ENCODE assay signal across 23 cellular contexts in genomic region chrX:2252331-2253065, GRCh38.
A peak's percentile ranks its signal among the peaks of the same experiment; 100 is the strongest.
DNase-seq lines count a peak whose midpoint lies in the region; ATAC-seq, FAIRE-seq and TF ChIP-seq lines count a peak whose summit lies in the region.
"Had no signal": no experiment of that assay in that cellular context is flagged by ENCODE, and none has a peak within 500 bp of the region (broad histone marks: within the 10 kb centered on the region; RNA-seq: fewer than 3 reads in every experiment).

No MANE protein-coding gene starts in this region.

- no peak overlapping the region for H4K5ac ChIP-seq in H1 (ENCODE audit: insufficient read length, low read depth, low read length)

- H3K9ac ChIP-seq in SK-N-SH (peak overlapping the region; percentile 37; the same call in 1 of the 2 replicates), H1 (replicated peaks in 1 of 4; ENCODE audit: extremely low read depth in 1 of 4, low read depth in 3 of 4, low read length in 3 of 4) (no peak overlapping the region)

- no peaks in the 10 kb centered on the region for H3K23me2 ChIP-seq in H1 (ENCODE audit: low read depth, low read length)

- TF ChIP-seq POLR2A in H1 (IDR thresholded peaks at IDR 0.05; ENCODE audit: control extremely low read depth in 1 of 2, low read depth in 2 of 2, low read length in 2 of 2) (no peak), sigmoid colon (IDR thresholded peaks at IDR 0.05) (no peak)

- no peak overlapping the region; the same call in 1 of the 2 replicates for H3K18ac ChIP-seq in H1 (ENCODE audit: extremely low read depth, low read length)

- H3K9me3 ChIP-seq in SK-N-SH = no peaks in the 10 kb centered on the region
- no peaks in the 10 kb centered on the region; the same call in 1 of the 2 replicates for H3K9me3 ChIP-seq in HEK293 (ENCODE audit: control insufficient read depth, insufficient read depth, low read depth, low read length)
- peaks cover 0 to 5% of the 10 kb centered on the region in 2 experiments; a peak in 1 of 4 replicates for H3K9me3 ChIP-seq in H1 (ENCODE audit: insufficient read depth in 2 of 2, low read depth in 1 of 2, low read length in 1 of 2)
- H3K9me3 ChIP-seq in sigmoid colon = peaks cover 0 to 4% (median 0%) of the 10 kb centered on the region in 4 donors
- H3K9me3 ChIP-seq in SJCRH30 (replicated peaks) = no peaks in the 10 kb centered on the region
- H3K9me3 ChIP-seq: SJSA1 had no signal

- H3K4ac ChIP-seq in H1 (replicated peaks; ENCODE audit: insufficient read length, low read depth, low read length) = no peak overlapping the region

- H2BK15ac ChIP-seq in H1 (ENCODE audit: low read length) = peak overlapping the region; percentile 97; the same call in 1 of the 2 replicates

- 0 out of 2 replicates have a peak overlapping the region, but pooled peaks have one; percentile 66 for H2BK5ac ChIP-seq in H1 (ENCODE audit: low read depth, low read length)

- H2AK5ac ChIP-seq in H1 (ENCODE audit: low read depth, low read length) = peak overlapping the region; percentile 58; the same call in 1 of the 2 replicates

- ATAC-seq in SK-N-SH treated with all-trans-retinoic acid at 6 μM for 48 hours (no peak), HG03196 (IDR thresholded peaks at IDR 0.05; ENCODE audit: unreplicated experiment) (no peak), GM21737 (IDR thresholded peaks at IDR 0.05; ENCODE audit: unreplicated experiment) (no peak)

- H3K79me2 ChIP-seq in SK-N-SH (ENCODE audit: insufficient read depth) (no peaks in the 10 kb centered on the region), H1 (ENCODE audit: control insufficient read depth in 1 of 2, insufficient read depth in 2 of 2, low read length in 2 of 2) (no peaks in the 10 kb centered on the region)

- H3K56ac ChIP-seq in H1 (replicated peaks; ENCODE audit: insufficient read length, low read depth, low read length) = peak overlapping the region; percentile 6

- POLR2A ChIA-PET in SK-N-SH (lab: Yijun Ruan, JAX) = no interaction called here
- POLR2A ChIA-PET in HEK293 (lab: Yijun Ruan, JAX) = no interaction called here
- POLR2A ChIA-PET in H1 (lab: Charles Lee; ENCODE audit: partially characterized antibody) = no interaction called here

- no peak for TF ChIP-seq CTCF in SK-N-SH (IDR thresholded peaks at IDR 0.05)
- TF ChIP-seq CTCF in HEK293 (tag by site-specific recombination; IDR thresholded peaks at IDR 0.05) = no peak
- TF ChIP-seq CTCF in H1 (IDR thresholded peaks at IDR 0.05; ENCODE audit: control extremely low read depth in 1 of 3, insufficient read depth in 1 of 3, low read depth in 1 of 3, low read length in 3 of 3) = no peak
- TF ChIP-seq CTCF in sigmoid colon (IDR thresholded peaks at IDR 0.05) = no peak

- no peaks in the 10 kb centered on the region for H3K36me3 ChIP-seq in SK-N-SH (replicated peaks in 1 of 2; ENCODE audit: control insufficient read depth in 1 of 2, insufficient read depth in 2 of 2, low read length in 1 of 2)
- H3K36me3 ChIP-seq in HEK293 (ENCODE audit: control insufficient read depth in 2 of 2, insufficient read depth in 1 of 2, low read length in 2 of 2) = no peaks in the 10 kb centered on the region
- no peaks in the 10 kb centered on the region for H3K36me3 ChIP-seq in H1 (ENCODE audit: control insufficient read depth in 2 of 4, insufficient read depth in 4 of 4, low read length in 3 of 4)
- no peaks in the 10 kb centered on the region for H3K36me3 ChIP-seq in sigmoid colon
- H3K36me3 ChIP-seq in SJCRH30 = no peaks in the 10 kb centered on the region
- H3K36me3 ChIP-seq: SJSA1 had no signal

- WGBS in SK-N-SH (ENCODE audit: low lambda C conversion rate) = 70% methylated on average over 12 of the region's 12 CpGs
- 87% methylated on average over 12 of the region's 12 CpGs; no CpG with 5 or more reads in 1 of the 2 experiments for WGBS in H1 (ENCODE audit: extremely low coverage in 1 of 2, insufficient coverage in 1 of 2, insufficient read length in 1 of 2, insufficient replicate concordance in 2 of 2, low coverage in 1 of 2, low lambda C conversion rate in 2 of 2, missing lambda C conversion rate in 1 of 2), 2 experiments
- 95 to 96% methylated on average over 12 of the region's 12 CpGs for WGBS in sigmoid colon, 2 donors

- no peak for DNase-seq in SK-N-SH
- no peak for DNase-seq in H1 (ENCODE audit: low read depth in 1 of 2, low spot score in 2 of 2)
- peak; percentile 22 for DNase-seq in sigmoid colon
- no peak for DNase-seq in SJCRH30
- DNase-seq: 8988T, DMS53, GDM1, KG1, MV-4-11, NCI-H1105 treated with DMSO at 0.1 percent for 48 hours, NCI-H1694, NCI-H2081, NCI-H2171, NCI-H345, NCI-H524 treated with DMSO at 0.1 percent for 48 hours, SW 1271 had no signal

- no peak for FAIRE-seq in H1 (lab: Jason Lieb, UNC)
- FAIRE-seq: D721Med, GM19239 had no signal

- H3K27ac ChIP-seq in SK-N-SH (ENCODE audit: low read depth in 2 of 2, low read length in 1 of 2) = peak overlapping the region; percentile 64 to 76
- no peak overlapping the region for H3K27ac ChIP-seq in HEK293 (ENCODE audit: extremely low read depth, low read depth, low read length)
- H3K27ac ChIP-seq in H1 (ENCODE audit: low read depth, low read length) = 0 out of 2 replicates have a peak overlapping the region, but pooled peaks have one; percentile 5
- no peak overlapping the region for H3K27ac ChIP-seq in sigmoid colon
- no peak overlapping the region for H3K27ac ChIP-seq in SJCRH30
- H3K27ac ChIP-seq: SJSA1 had no signal

- no peaks in the 10 kb centered on the region for H3K4me1 ChIP-seq in SK-N-SH (ENCODE audit: control insufficient read depth in 1 of 2, insufficient read depth in 2 of 2, low read depth in 1 of 2, low read length in 1 of 2)
- no peaks in the 10 kb centered on the region for H3K4me1 ChIP-seq in HEK293 (ENCODE audit: control insufficient read depth, insufficient read depth, low read length)
- peaks cover 2 to 7% (median 7%) of the 10 kb centered on the region in 4 experiments; a peak in 4 of 7 replicates for H3K4me1 ChIP-seq in H1 (replicated peaks in 1 of 4; ENCODE audit: control insufficient read depth in 3 of 4, insufficient read depth in 4 of 4, low read length in 3 of 4)
- H3K4me1 ChIP-seq in sigmoid colon = no peaks in the 10 kb centered on the region
- no peaks in the 10 kb centered on the region for H3K4me1 ChIP-seq in SJCRH30
- H3K4me1 ChIP-seq: SJSA1 had no signal

- H3K79me1 ChIP-seq in H1 (ENCODE audit: low read depth, low read length) = 0 out of 2 replicates have a peak, but pooled peaks cover 2% of the 10 kb centered on the region

- no peak overlapping the region for H4K8ac ChIP-seq in H1 (ENCODE audit: extremely low read depth, insufficient read depth, low read length)

- H3K27me3 ChIP-seq in SK-N-SH (ENCODE audit: insufficient read depth) = no peaks in the 10 kb centered on the region
- H3K27me3 ChIP-seq in H1 (replicated peaks in 1 of 4; ENCODE audit: control insufficient read depth in 3 of 4, extremely low read depth in 1 of 4, insufficient read depth in 3 of 4, low read length in 3 of 4) = no peaks in the 10 kb centered on the region
- no peaks in the 10 kb centered on the region for H3K27me3 ChIP-seq in sigmoid colon
- H3K27me3 ChIP-seq in SJCRH30 = no peaks in the 10 kb centered on the region
- H3K27me3 ChIP-seq: SJSA1 had no signal

- H3K4me3 ChIP-seq in SK-N-SH (ENCODE audit: low read depth in 2 of 2, low read length in 1 of 2) (peak overlapping the region; percentile 31 to 33; a peak in 3 of 4 replicates), HEK293 (ENCODE audit: low read depth, low read length) (no peak overlapping the region), H1 (ENCODE audit: extremely low read depth in 1 of 4, insufficient read depth in 2 of 4, low read depth in 3 of 4, low read length in 4 of 4) (no peak overlapping the region), sigmoid colon (no peak overlapping the region), SJCRH30 (no peak overlapping the region)
- H3K4me3 ChIP-seq: SJSA1 had no signal

- H3K14ac ChIP-seq in H1 (ENCODE audit: insufficient read length) = no peak overlapping the region

- no peak overlapping the region for H3K23ac ChIP-seq in H1 (ENCODE audit: insufficient read length)

- intact Hi-C loops in sigmoid colon (cut with DNase I) = no loop called here

- H2BK20ac ChIP-seq in H1 (ENCODE audit: low read length) = no peak overlapping the region

- H3K4me2 ChIP-seq in SK-N-SH = peak overlapping the region; percentile 8; the same call in 1 of the 2 replicates
- H3K4me2 ChIP-seq in H1 (ENCODE audit: insufficient read depth in 1 of 2, low read depth in 2 of 2, low read length in 2 of 2) = no peak overlapping the region

- H2AFZ ChIP-seq in SK-N-SH (ENCODE audit: low read depth) = peak overlapping the region; percentile 59; the same call in 1 of the 2 replicates
- H2AFZ ChIP-seq in H1 (ENCODE audit: low read length) = no peak overlapping the region

- no peaks in the 10 kb centered on the region for H3K9me2 ChIP-seq in SK-N-SH

- no peak for TF ChIP-seq RAD21 in SK-N-SH (IDR thresholded peaks at IDR 0.05; ENCODE audit: low read length)
- no peak for TF ChIP-seq RAD21 in H1 (IDR thresholded peaks at IDR 0.05 in 1 of 2, conservative IDR thresholded peaks at IDR 0.05 in 1 of 2; ENCODE audit: low read depth in 2 of 2, low read length in 2 of 2)

- peaks cover 17% of the 10 kb centered on the region for H3F3A ChIP-seq in SK-N-SH (replicated peaks; ENCODE audit: insufficient read depth)

- no peaks in the 10 kb centered on the region for H4K20me1 ChIP-seq in SK-N-SH (ENCODE audit: insufficient read depth)
- H4K20me1 ChIP-seq in H1 (replicated peaks in 1 of 2; ENCODE audit: control insufficient read depth in 1 of 2, insufficient read depth in 2 of 2, low read length in 2 of 2) = no peaks in the 10 kb centered on the region

- no peak for TF ChIP-seq EP300 in SK-N-SH (IDR thresholded peaks at IDR 0.05; ENCODE audit: borderline replicate concordance in 1 of 2, low read depth in 1 of 2, low read length in 1 of 2)
- no peak for TF ChIP-seq EP300 in H1 (IDR thresholded peaks at IDR 0.05; ENCODE audit: borderline replicate concordance in 1 of 2, low read depth in 2 of 2, low read length in 2 of 2)
- TF ChIP-seq EP300 in sigmoid colon (IDR thresholded peaks at IDR 0.05) = no peak

- CTCF ChIA-PET in SK-N-SH (lab: Yijun Ruan, JAX) (no interaction called here), HEK293 (lab: Yijun Ruan, JAX) (no interaction called here), H1 (lab: Charles Lee; ENCODE audit: partially characterized antibody) (no interaction called here)

- H4K91ac ChIP-seq in H1 (replicated peaks; ENCODE audit: insufficient read length, low read length) = peak overlapping the region; percentile 74

- H2BK120ac ChIP-seq in H1 (replicated peaks; ENCODE audit: low read depth, low read length) = no peak overlapping the region

- peak overlapping the region; percentile 93; the same call in 1 of the 2 replicates for H2BK12ac ChIP-seq in H1 (ENCODE audit: low read depth, low read length)

TF ChIP-seq in SK-N-SH treated with all-trans-retinoic acid at 6 μM for 48 hours, 23 proteins besides CTCF, POLR2A, EP300 and RAD21 (continues in another document):
- TF ChIP-seq ARNTL (CRISPR knock-in tag; IDR thresholded peaks at IDR 0.05; ENCODE audit: borderline replicate concordance, low read depth) (no peak), SNAI2 (CRISPR knock-in tag; IDR thresholded peaks at IDR 0.05) (no peak)

TF ChIP-seq in H1, 55 proteins besides CTCF, POLR2A, EP300 and RAD21 (continues in another document):
- no peak for TF ChIP-seq TAF7 (optimal IDR thresholded peaks at IDR 0.05; ENCODE audit: borderline replicate concordance, low read depth, low read length)
- TF ChIP-seq MAFK (IDR thresholded peaks at IDR 0.05; ENCODE audit: low read depth, low read length) = no peak

Comparison
In these comparisons a context has a peak if more than half of its experiments do, and no peak if none do; other contexts are left out.
1. H3K27ac ChIP-seq: peak in SK-N-SH (2 of 2) and H1 (single experiment); none in HEK293 (single experiment), sigmoid colon (0 of 4) and SJCRH30 (single experiment).
2. H3K4me3 ChIP-seq: peak in SK-N-SH (2 of 2); none in HEK293 (single experiment), H1 (0 of 4), sigmoid colon (0 of 4) and SJCRH30 (single experiment).